31 cellular contexts compared by ENCODE assay signal in genomic region chr2:67686254-67686653, GRCh38.
DNase-seq lines count a peak whose midpoint lies in the region; ATAC-seq and TF ChIP-seq lines count a peak whose summit lies in the region.
"Had no signal": no experiment of that assay in that cellular context is flagged by ENCODE, and none has a peak within 500 bp of the region (broad histone marks: within the 10 kb centered on the region; RNA-seq: fewer than 3 reads in every experiment).

No MANE protein-coding gene starts in this region.

- POLR2A ChIA-PET in SK-N-SH (lab: Yijun Ruan, JAX), result no interaction called here

- no peaks in the 10 kb centered on the region for H3K27me3 ChIP-seq in SK-N-SH (ENCODE audit: insufficient read depth)
- H3K27me3 ChIP-seq: BE2C; BLaER1; BLaER1 treated with 17β-estradiol and CSF1 and Interleukin-3, amounts not matched to agents 10 nM and 100 nM had no signal

- in situ Hi-C loops in ACHN (cut with HindIII; ENCODE audit: low pct_ligation_motif_present, low pct_unique_long_range_greater_than_20kb, low sequenced_read_pairs), result no loop called here

- H3K36me3 ChIP-seq in SK-N-SH (replicated peaks in 1 of 2; ENCODE audit: control insufficient read depth in 1 of 2, insufficient read depth in 2 of 2, low read length in 1 of 2), result no peaks in the 10 kb centered on the region
- H3K36me3 ChIP-seq: BE2C; BLaER1; BLaER1 treated with 17β-estradiol and CSF1 and Interleukin-3, amounts not matched to agents 10 nM and 100 nM had no signal

- no peaks in the 10 kb centered on the region for H3K79me2 ChIP-seq in SK-N-SH (ENCODE audit: insufficient read depth)

- peak in 1 of 2 experiments; percentile 92; a peak in 1 of 4 replicates for TF ChIP-seq EP300 in SK-N-SH (IDR thresholded peaks at IDR 0.05; ENCODE audit: borderline replicate concordance in 1 of 2, low read depth in 1 of 2, low read length in 1 of 2)

- H3K27ac ChIP-seq in SK-N-SH (ENCODE audit: low read depth in 2 of 2, low read length in 1 of 2), result peak overlapping the region in 1 of 2 experiments; percentile 72; a peak in 1 of 4 replicates
- H3K27ac ChIP-seq: 22Rv1; A549; BLaER1; BLaER1 treated with 17β-estradiol and CSF1 and Interleukin-3, amounts not matched to agents 10 nM and 100 nM; C4-2B had no signal

- H2AFZ ChIP-seq in SK-N-SH (ENCODE audit: low read depth), result no peak overlapping the region

- no peaks in the 10 kb centered on the region for H3F3A ChIP-seq in SK-N-SH (replicated peaks; ENCODE audit: insufficient read depth)

- no peaks in the 10 kb centered on the region for H4K20me1 ChIP-seq in SK-N-SH (ENCODE audit: insufficient read depth)
- H4K20me1 ChIP-seq: BLaER1; BLaER1 treated with 17β-estradiol and CSF1 and Interleukin-3, amounts not matched to agents 10 nM and 100 nM had no signal

- TF ChIP-seq CTCF in SK-N-SH (IDR thresholded peaks at IDR 0.05), result no peak

- H3K4me3 ChIP-seq in SK-N-SH (ENCODE audit: low read depth in 2 of 2, low read length in 1 of 2), result no peak overlapping the region
- H3K4me3 ChIP-seq: A549; BLaER1; BLaER1 treated with 17β-estradiol and CSF1 and Interleukin-3, amounts not matched to agents 10 nM and 100 nM had no signal

- no peaks in the 10 kb centered on the region for H3K9me2 ChIP-seq in SK-N-SH

- 39% methylated on average over 3 of the region's 3 CpGs for WGBS in SK-N-SH (ENCODE audit: low lambda C conversion rate)

- H3K9me3 ChIP-seq in SK-N-SH, result no peaks in the 10 kb centered on the region
- H3K9me3 ChIP-seq: A549; BE2C; BLaER1; BLaER1 treated with 17β-estradiol and CSF1 and Interleukin-3, amounts not matched to agents 10 nM and 100 nM; Caco-2 had no signal

- DNase-seq in NCI-H82 (lab: John Stamatoyannopoulos, UW), result peak; percentile 82
- peak; percentile 55 for DNase-seq in NCI-H82 treated with DMSO at 0.1 percent for 48 hours (lab: John Stamatoyannopoulos, UW; ENCODE audit: unreplicated experiment)
- peak; percentile 24 for DNase-seq in SK-N-SH
- DNase-seq in AML-193 (lab: John Stamatoyannopoulos, UW), result no peak
- DNase-seq in OCI-M2 (lab: John Stamatoyannopoulos, UW; ENCODE audit: unreplicated experiment), result no peak
- DNase-seq in NOMO-1 treated with DMSO at 0.1 percent for 48 hours (lab: John Stamatoyannopoulos, UW; ENCODE audit: unreplicated experiment), result no peak
- DNase-seq in ACHN, result no peak
- DNase-seq: 8988T; BE2C; C1 segment of cervical spinal cord; Caco-2; Calu3; CD4-positive, alpha-beta memory T cell; CD4-positive, alpha-beta T cell; CD4-positive, CD25-positive, alpha-beta regulatory T cell; CD8-positive, alpha-beta memory T cell; CD8-positive, alpha-beta T cell; COR-L47; DMS 273 treated with DMSO at 0.1 percent for 48 hours; DMS153; DMS53; DMS79; DMS79 treated with DMSO at 0.1 percent for 48 hours; DND-41; EL had no signal

- H3K4me1 ChIP-seq in SK-N-SH (ENCODE audit: control insufficient read depth in 1 of 2, insufficient read depth in 2 of 2, low read depth in 1 of 2, low read length in 1 of 2), result peaks cover 0 to 9% of the 10 kb centered on the region in 2 experiments; a peak in 1 of 4 replicates
- H3K4me1 ChIP-seq: A549; BE2C; BLaER1; BLaER1 treated with 17β-estradiol and CSF1 and Interleukin-3, amounts not matched to agents 10 nM and 100 nM; Caco-2 had no signal

- no peak overlapping the region for H3K9ac ChIP-seq in SK-N-SH
- H3K9ac ChIP-seq: BLaER1; BLaER1 treated with 17β-estradiol and CSF1 and Interleukin-3, amounts not matched to agents 10 nM and 100 nM had no signal

- no peak for ATAC-seq in SK-N-SH treated with all-trans-retinoic acid at 6 μM for 48 hours
- ATAC-seq: A549; CD8-positive, alpha-beta T cell had no signal

- no peak overlapping the region for H3K4me2 ChIP-seq in SK-N-SH
- H3K4me2 ChIP-seq: A549; BLaER1; BLaER1 treated with 17β-estradiol and CSF1 and Interleukin-3, amounts not matched to agents 10 nM and 100 nM had no signal

- CTCF ChIA-PET in SK-N-SH (lab: Yijun Ruan, JAX), result no interaction called here

- TF ChIP-seq RAD21 in SK-N-SH (IDR thresholded peaks at IDR 0.05; ENCODE audit: low read length), result 0 out of 2 replicates have a peak, but pooled peaks have one; percentile 16

TF ChIP-seq in SK-N-SH, 30 proteins besides CTCF, POLR2A, EP300 and RAD21:
- no peak for TF ChIP-seq RXRA (IDR thresholded peaks at IDR 0.05; ENCODE audit: borderline replicate concordance, low read depth)
- TF ChIP-seq GATA2 (CRISPR knock-in tag; IDR thresholded peaks at IDR 0.05), result peak; percentile 61
- no peak for TF ChIP-seq SMC3 (IDR thresholded peaks at IDR 0.05; ENCODE audit: low read depth, low read length)
- TF ChIP-seq CHD2 (IDR thresholded peaks at IDR 0.05; ENCODE audit: low read length, partially characterized antibody), result peak; percentile 40
- TF ChIP-seq GABPA (IDR thresholded peaks at IDR 0.05; ENCODE audit: low read depth), result no peak
- peak; percentile 51; the same call in 1 of the 2 replicates for TF ChIP-seq RCOR1 (IDR thresholded peaks at IDR 0.05; ENCODE audit: low read length)

TF ChIP-seq in SK-N-SH treated with all-trans-retinoic acid at 6 μM for 48 hours, 23 proteins besides CTCF, POLR2A, EP300 and RAD21:
- TF ChIP-seq CSDC2 (CRISPR knock-in tag; IDR thresholded peaks at IDR 0.05), result no peak
- TF ChIP-seq CREB5 (CRISPR knock-in tag; IDR thresholded peaks at IDR 0.05; ENCODE audit: low read depth), result no peak
- no peak for TF ChIP-seq ZC3H10 (CRISPR knock-in tag; IDR thresholded peaks at IDR 0.05)
- no peak for TF ChIP-seq TSHZ2 (CRISPR knock-in tag; IDR thresholded peaks at IDR 0.05)
- no peak for TF ChIP-seq TOX (CRISPR knock-in tag; IDR thresholded peaks at IDR 0.05; ENCODE audit: borderline replicate concordance)
- no peak for TF ChIP-seq PPARA (CRISPR knock-in tag; IDR thresholded peaks at IDR 0.05; ENCODE audit: borderline replicate concordance)
- peak; percentile 36; the same call in 1 of the 2 replicates for TF ChIP-seq TCF4 (CRISPR knock-in tag; IDR thresholded peaks at IDR 0.05; ENCODE audit: borderline replicate concordance)
- TF ChIP-seq CSRNP3 (CRISPR knock-in tag; IDR thresholded peaks at IDR 0.05), result no peak

Comparison
In these comparisons a context has a peak if more than half of its experiments do, and no peak if none do; other contexts are left out.
1. DNase-seq: peak in NCI-H82 (single experiment), NCI-H82 treated with DMSO at 0.1 percent for 48 hours (single experiment) and SK-N-SH (single experiment); none in AML-193 (0 of 2), OCI-M2 (single experiment), NOMO-1 treated with DMSO at 0.1 percent for 48 hours (single experiment) and ACHN (single experiment).